ENCODE assay signal across 26 cellular contexts in the genomic region with DNA sequence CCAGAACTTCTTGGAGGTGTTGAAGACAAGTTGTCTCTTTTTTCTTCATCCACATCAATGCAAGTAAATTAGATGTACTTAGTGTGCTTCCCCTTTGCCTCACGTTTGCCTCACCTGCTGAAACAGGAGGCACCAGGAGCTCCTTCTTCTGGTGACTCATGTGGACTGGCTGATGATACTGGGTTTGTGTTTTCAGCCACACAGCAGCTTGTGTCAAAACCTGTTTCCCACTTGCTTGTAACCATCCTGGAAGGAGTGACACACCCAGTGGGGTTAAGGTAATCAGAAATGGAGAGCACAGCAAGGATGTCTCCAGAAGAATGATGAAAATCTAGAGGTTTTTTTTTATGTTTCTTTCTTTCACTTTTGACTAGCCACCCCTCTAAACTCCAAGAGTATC.
A peak's percentile ranks its signal among the peaks of the same experiment; 100 is the strongest.
DNase-seq lines count a peak whose midpoint lies in the region; ATAC-seq and TF ChIP-seq lines count a peak whose summit lies in the region.
"Had no signal": no experiment of that assay in that cellular context is flagged by ENCODE, and none has a peak within 500 bp of the region (broad histone marks: within the 10 kb centered on the region; RNA-seq: fewer than 3 reads in every experiment).

No MANE protein-coding gene starts in this region.

- POLR2A ChIA-PET in activated CD4-positive, alpha-beta memory T cell treated with anti-CD3 and anti-CD28 coated beads for 36 hours (lab: Charles Lee): no interaction called here
- POLR2A ChIA-PET in activated CD4-positive, alpha-beta memory T cell treated with anti-CD3 and anti-CD28 coated beads, Interleukin-2, amount 10 ng/mL, durations not matched to agents 7 days and 5 days (lab: Charles Lee): no interaction called here

- H3K36me3 Mint-ChIP-seq in activated CD4-positive, alpha-beta memory T cell treated with anti-CD3 and anti-CD28 coated beads for 36 hours: no peaks in the 10 kb centered on the region
- H3K36me3 Mint-ChIP-seq in activated CD4-positive, alpha-beta memory T cell treated with anti-CD3 and anti-CD28 coated beads, Interleukin-2, amount 10 ng/mL, durations not matched to agents 7 days and 5 days (ENCODE audit: low read depth): no peaks in the 10 kb centered on the region
- no peaks in the 10 kb centered on the region for H3K36me3 Mint-ChIP-seq in Calu3 (ENCODE audit: insufficient read depth, unreplicated experiment)
- H3K36me3 Mint-ChIP-seq: natural killer cell treated with Interleukin-12 subunit alpha and Interleukin-12 subunit beta and Interleukin-15 and Interleukin-18, amount 100 ng/mL, for 72 hours; stimulated activated memory B cell treated with anti-CD40 and anti-IgM and Interleukin-4, amounts not matched to agents 10 μg/mL and 1 μg/mL and 100 μg/mL, for 72 hours had no signal

- no peaks in the 10 kb centered on the region for H3K9me2 ChIP-seq in OCI-LY1 (ENCODE audit: low read depth, low read length)

- peaks cover 5% of the 10 kb centered on the region; the same call in 1 of the 2 replicates for H3F3A ChIP-seq in OCI-LY1 (ENCODE audit: insufficient read depth, low read length)

- peak; percentile 64 for ATAC-seq in esophagus mucosa
- ATAC-seq: HepG2; lower lobe of right lung; mucosa of descending colon; natural killer cell treated with Interleukin-12 subunit alpha and Interleukin-12 subunit beta and Interleukin-15 and Interleukin-18, amount 100 ng/mL, for 72 hours; Panc1; stimulated activated memory B cell treated with anti-CD40 and anti-IgM and Interleukin-4, amounts not matched to agents 10 μg/mL and 1 μg/mL and 100 μg/mL, for 72 hours had no signal

- H3K27me3 ChIP-seq in OCI-LY1 (ENCODE audit: insufficient read depth, low read length) (no peaks in the 10 kb centered on the region), brain microvascular endothelial cell (replicated peaks) (no peaks in the 10 kb centered on the region)
- H3K27me3 ChIP-seq: BE2C had no signal

- H3K4me1 ChIP-seq in OCI-LY1 (ENCODE audit: insufficient read depth, low read length, severe bottlenecking): peaks cover 66% of the 10 kb centered on the region
- H3K4me1 ChIP-seq: BE2C had no signal

- H3K4me1 Mint-ChIP-seq in activated CD4-positive, alpha-beta memory T cell treated with anti-CD3 and anti-CD28 coated beads for 36 hours (ENCODE audit: low read depth): peaks cover 3% of the 10 kb centered on the region
- no peaks in the 10 kb centered on the region for H3K4me1 Mint-ChIP-seq in activated CD4-positive, alpha-beta memory T cell treated with anti-CD3 and anti-CD28 coated beads, Interleukin-2, amount 10 ng/mL, durations not matched to agents 7 days and 5 days
- no peaks in the 10 kb centered on the region for H3K4me1 Mint-ChIP-seq in Calu3 (ENCODE audit: low read depth, unreplicated experiment)
- H3K4me1 Mint-ChIP-seq: stimulated activated memory B cell treated with anti-CD40 and anti-IgM and Interleukin-4, amounts not matched to agents 10 μg/mL and 1 μg/mL and 100 μg/mL, for 72 hours had no signal

- H4K20me1 ChIP-seq in OCI-LY1 (ENCODE audit: insufficient read depth, low read length): no peaks in the 10 kb centered on the region

- in situ Hi-C loops in brain microvascular endothelial cell (cut with HindIII; ENCODE audit: low pct_ligation_motif_present, low sequenced_read_pairs): no loop called here

- CTCF ChIA-PET in activated CD4-positive, alpha-beta memory T cell treated with anti-CD3 and anti-CD28 coated beads for 36 hours (lab: Charles Lee): no interaction called here
- CTCF ChIA-PET in activated CD4-positive, alpha-beta memory T cell treated with anti-CD3 and anti-CD28 coated beads, Interleukin-2, amount 10 ng/mL, durations not matched to agents 7 days and 5 days (lab: Charles Lee): interaction anchor here (1.1 kb wide), 1 partner anchor 222 kb away, joined by 3 read pairs; no protein-coding TSS in a partner anchor
- CTCF ChIA-PET in Calu3 (lab: Charles Lee): interaction anchor here (1.0 to 1.7 kb wide), 2 partner anchors 10 to 15 kb away, joined by 3 to 8 read pairs; no protein-coding TSS in a partner anchor

- H3K36me3 ChIP-seq in OCI-LY1 (ENCODE audit: insufficient read depth, low read length) (no peaks in the 10 kb centered on the region), brain microvascular endothelial cell (replicated peaks) (no peaks in the 10 kb centered on the region)
- H3K36me3 ChIP-seq: BE2C, lower lobe of right lung had no signal

- H3K27ac ChIP-seq in OCI-LY1 (ENCODE audit: low read depth, low read length, poor library complexity, severe bottlenecking): peak overlapping the region; percentile 12
- H3K27ac ChIP-seq in brain microvascular endothelial cell: no peak overlapping the region
- H3K27ac ChIP-seq: HL-60, lower lobe of right lung had no signal

- H3K9me3 Mint-ChIP-seq in activated CD4-positive, alpha-beta memory T cell treated with anti-CD3 and anti-CD28 coated beads for 36 hours: peaks cover under 1% of the 10 kb centered on the region
- H3K9me3 Mint-ChIP-seq in activated CD4-positive, alpha-beta memory T cell treated with anti-CD3 and anti-CD28 coated beads, Interleukin-2, amount 10 ng/mL, durations not matched to agents 7 days and 5 days: no peaks in the 10 kb centered on the region
- no peaks in the 10 kb centered on the region for H3K9me3 Mint-ChIP-seq in Calu3 (ENCODE audit: low read depth, unreplicated experiment)
- H3K9me3 Mint-ChIP-seq: stimulated activated memory B cell treated with anti-CD40 and anti-IgM and Interleukin-4, amounts not matched to agents 10 μg/mL and 1 μg/mL and 100 μg/mL, for 72 hours had no signal

- intact Hi-C loops in activated CD4-positive, alpha-beta memory T cell treated with anti-CD3 and anti-CD28 coated beads for 36 hours (cut with micrococcal nuclease): loop anchor here (1.0 kb wide), 1 partner anchor 12 kb away; no protein-coding TSS in a partner anchor
- intact Hi-C loops in Calu3 (cut with micrococcal nuclease; ENCODE audit: unreplicated experiment): no loop called here

- no peak overlapping the region for H3K4me3 ChIP-seq in OCI-LY1 (ENCODE audit: low read depth, low read length, poor library complexity, severe bottlenecking)
- H3K4me3 ChIP-seq in brain microvascular endothelial cell (ENCODE audit: low read depth, low read length): no peak overlapping the region
- H3K4me3 ChIP-seq: lower lobe of right lung, mucosa of descending colon had no signal

- peak; percentile 33 for DNase-seq in activated CD4-positive, alpha-beta memory T cell treated with anti-CD3 and anti-CD28 coated beads for 36 hours
- no peak for DNase-seq in activated CD4-positive, alpha-beta memory T cell treated with anti-CD3 and anti-CD28 coated beads, Interleukin-2, amount 10 ng/mL, durations not matched to agents 7 days and 5 days
- peak; percentile 4 for DNase-seq in Calu3
- DNase-seq in activated effector memory CD4-positive, alpha-beta T cell treated with Interleukin-2 at 50 U/mL for 16 hours: no peak
- DNase-seq in superior temporal gyrus (ENCODE audit: extremely low spot score): no peak
- DNase-seq in brain microvascular endothelial cell: no peak
- DNase-seq: BE2C, cerebellar nuclear complex, DMS153, GOT3, Kasumi-1, kidney glomerular epithelial cell, lower lobe of right lung, mucosa of descending colon, NCI-H1048, NCI-H1694, NCI-H2171, NCI-H510A, SIG-M5 had no signal

- H3K79me2 ChIP-seq in OCI-LY1 (ENCODE audit: insufficient read depth, low read length): no peaks in the 10 kb centered on the region

- no peak for TF ChIP-seq CTCF in Calu3 (IDR thresholded peaks at IDR 0.05; ENCODE audit: unreplicated experiment)
- TF ChIP-seq CTCF in OCI-LY1 (IDR thresholded peaks at IDR 0.05; ENCODE audit: low read length): peak; percentile 30; the same call in 1 of the 2 replicates
- no peak for TF ChIP-seq CTCF in brain microvascular endothelial cell (IDR thresholded peaks at IDR 0.05; ENCODE audit: low read depth, low read length, missing control alignments)

- no peak overlapping the region; the same call in 1 of the 2 replicates for H2AFZ ChIP-seq in OCI-LY1 (ENCODE audit: low read length)

- no TSS peak for BruUV-seq in Calu3 (replicated peaks; lab: Mats Ljungman, UMichigan)

- H3K27ac Mint-ChIP-seq in activated CD4-positive, alpha-beta memory T cell treated with anti-CD3 and anti-CD28 coated beads for 36 hours: no peak overlapping the region
- no peak overlapping the region for H3K27ac Mint-ChIP-seq in activated CD4-positive, alpha-beta memory T cell treated with anti-CD3 and anti-CD28 coated beads, Interleukin-2, amount 10 ng/mL, durations not matched to agents 7 days and 5 days
- H3K27ac Mint-ChIP-seq in Calu3 (ENCODE audit: unreplicated experiment): no peak overlapping the region
- H3K27ac Mint-ChIP-seq: natural killer cell treated with Interleukin-12 subunit alpha and Interleukin-12 subunit beta and Interleukin-15 and Interleukin-18, amount 100 ng/mL, for 72 hours; stimulated activated memory B cell treated with anti-CD40 and anti-IgM and Interleukin-4, amounts not matched to agents 10 μg/mL and 1 μg/mL and 100 μg/mL, for 72 hours had no signal

- H3K9me3 ChIP-seq in OCI-LY1 (ENCODE audit: low read length): no peaks in the 10 kb centered on the region
- H3K9me3 ChIP-seq: BE2C, lower lobe of right lung, mucosa of descending colon had no signal

- H3K4me2 ChIP-seq in OCI-LY1 (ENCODE audit: low read length): peak overlapping the region; percentile 41

- H3K4me3 Mint-ChIP-seq in activated CD4-positive, alpha-beta memory T cell treated with anti-CD3 and anti-CD28 coated beads for 36 hours: no peak overlapping the region
- no peak overlapping the region for H3K4me3 Mint-ChIP-seq in activated CD4-positive, alpha-beta memory T cell treated with anti-CD3 and anti-CD28 coated beads, Interleukin-2, amount 10 ng/mL, durations not matched to agents 7 days and 5 days
- no peak overlapping the region for H3K4me3 Mint-ChIP-seq in Calu3 (ENCODE audit: low read depth, unreplicated experiment)
- H3K4me3 Mint-ChIP-seq: natural killer cell treated with Interleukin-12 subunit alpha and Interleukin-12 subunit beta and Interleukin-15 and Interleukin-18, amount 100 ng/mL, for 72 hours; stimulated activated memory B cell treated with anti-CD40 and anti-IgM and Interleukin-4, amounts not matched to agents 10 μg/mL and 1 μg/mL and 100 μg/mL, for 72 hours had no signal

- peak overlapping the region; percentile 8; the same call in 1 of the 2 replicates for H3K9ac ChIP-seq in OCI-LY1 (ENCODE audit: low read length)

- H3K27me3 Mint-ChIP-seq in activated CD4-positive, alpha-beta memory T cell treated with anti-CD3 and anti-CD28 coated beads for 36 hours: no peaks in the 10 kb centered on the region
- no peaks in the 10 kb centered on the region for H3K27me3 Mint-ChIP-seq in activated CD4-positive, alpha-beta memory T cell treated with anti-CD3 and anti-CD28 coated beads, Interleukin-2, amount 10 ng/mL, durations not matched to agents 7 days and 5 days
- no peaks in the 10 kb centered on the region for H3K27me3 Mint-ChIP-seq in Calu3 (ENCODE audit: unreplicated experiment)
- H3K27me3 Mint-ChIP-seq: natural killer cell treated with Interleukin-12 subunit alpha and Interleukin-12 subunit beta and Interleukin-15 and Interleukin-18, amount 100 ng/mL, for 72 hours; stimulated activated memory B cell treated with anti-CD40 and anti-IgM and Interleukin-4, amounts not matched to agents 10 μg/mL and 1 μg/mL and 100 μg/mL, for 72 hours had no signal

Comparison
In these comparisons a context has a peak if more than half of its experiments do, and no peak if none do; other contexts are left out.
1. DNase-seq: peak in activated CD4-positive, alpha-beta memory T cell treated with anti-CD3 and anti-CD28 coated beads for 36 hours (single experiment) and Calu3 (single experiment); none in activated CD4-positive, alpha-beta memory T cell treated with anti-CD3 and anti-CD28 coated beads, Interleukin-2, amount 10 ng/mL, durations not matched to agents 7 days and 5 days (single experiment), activated effector memory CD4-positive, alpha-beta T cell treated with Interleukin-2 at 50 U/mL for 16 hours (single experiment), superior temporal gyrus (single experiment) and brain microvascular endothelial cell (single experiment).